14 cellular contexts compared by ENCODE assay signal in the genomic region with DNA sequence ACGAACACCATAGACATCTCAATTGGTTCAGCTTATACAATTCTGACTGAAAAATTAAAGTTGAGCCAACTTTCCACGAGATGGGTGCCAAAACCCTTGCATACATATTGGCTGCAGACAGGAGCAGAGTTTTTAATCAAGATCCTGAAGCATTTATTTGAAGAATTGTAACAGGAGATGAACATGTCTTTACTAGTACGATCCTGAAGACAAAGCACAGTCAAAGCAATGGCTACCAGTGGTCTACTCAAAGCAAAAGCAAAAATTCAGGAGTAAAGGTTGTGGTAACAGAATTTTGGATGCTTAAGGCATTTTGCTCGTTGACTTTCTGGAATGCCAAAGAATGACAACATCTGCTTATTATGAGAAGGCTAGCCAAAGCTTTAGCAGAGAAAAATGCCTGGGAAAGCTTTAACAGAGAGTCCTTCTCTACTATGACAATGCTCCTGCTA. TPM values are rescaled to one million over a fixed set of nuclear protein-coding genes. Genes with fewer than 3 reads are reported as not detected.
DNase-seq lines count a peak whose midpoint lies in the region; ATAC-seq and TF ChIP-seq lines count a peak whose summit lies in the region.
"Had no signal": no experiment of that assay in that cellular context is flagged by ENCODE, and none has a peak within 500 bp of the region (broad histone marks: within the 10 kb centered on the region; RNA-seq: fewer than 3 reads in every experiment).

No MANE protein-coding gene starts in this region.

- no peaks in the 10 kb centered on the region for H3K27me3 Mint-ChIP-seq in activated naive CD8-positive, alpha-beta T cell
- H3K27me3 Mint-ChIP-seq in activated naive CD8-positive, alpha-beta T cell treated with anti-CD3 and anti-CD28 coated beads for 36 hours, result no peaks in the 10 kb centered on the region

- no peaks in the 10 kb centered on the region for H3K4me1 ChIP-seq in fibroblast of lung (ENCODE audit: control insufficient read depth, extremely low read depth, insufficient read depth, low read length)
- peaks cover 47% of the 10 kb centered on the region for H3K4me1 ChIP-seq in muscle layer of colon (ENCODE audit: insufficient read depth, low read length)
- H3K4me1 ChIP-seq in aorta (ENCODE audit: control insufficient read depth in 1 of 2, insufficient read depth in 2 of 2, low read length in 2 of 2), result no peaks in the 10 kb centered on the region

- no peaks in the 10 kb centered on the region for H4K20me1 ChIP-seq in fibroblast of lung (ENCODE audit: control insufficient read depth, extremely low read depth, insufficient read depth, low read length)

- H3K27ac ChIP-seq in fibroblast of lung (ENCODE audit: insufficient read depth, low read length), result no peak overlapping the region
- H3K27ac ChIP-seq in muscle layer of colon (ENCODE audit: low read depth, low read length), result peak overlapping the region; percentile 26
- peak overlapping the region; percentile 51 to 82 for H3K27ac ChIP-seq in aorta (ENCODE audit: low read depth in 1 of 2, low read length in 2 of 2)
- H3K27ac ChIP-seq: Peyer's patch, VCaP had no signal

- H3K4me3 ChIP-seq in fibroblast of lung (replicated peaks in 1 of 4; ENCODE audit: control extremely low read depth in 1 of 4, insufficient read depth in 1 of 4, low read depth in 3 of 4, low read length in 4 of 4) (peak overlapping the region in 1 of 4 experiments; percentile 34), muscle layer of colon (ENCODE audit: low read depth in 1 of 2, low read length in 2 of 2) (peak overlapping the region in 1 of 2 donors; percentile 2), aorta (ENCODE audit: low read length in 2 of 2) (peak overlapping the region in 1 of 2 donors; percentile 18)
- H3K4me3 ChIP-seq: Peyer's patch, stomach had no signal

- ATAC-seq in aorta (ENCODE audit: low FRiP score) (peak; percentile 62), GM19023 (IDR thresholded peaks at IDR 0.05; ENCODE audit: unreplicated experiment) (no peak)

- DNase-seq in activated naive CD8-positive, alpha-beta T cell treated with anti-CD3 and anti-CD28 coated beads for 36 hours, result no peak
- peak; percentile 66 to 87 for DNase-seq in fibroblast of lung (ENCODE audit: low read depth in 2 of 2)
- no peak for DNase-seq in aorta
- no peak for DNase-seq in posterior cingulate gyrus
- no peak for DNase-seq in KG1 (lab: John Stamatoyannopoulos, UW)
- DNase-seq: ACHN, NCI-H2029 treated with DMSO at 0.1 percent for 48 hours, Peyer's patch, stomach had no signal

- TF ChIP-seq CTCF in fibroblast of lung (conservative IDR thresholded peaks at IDR 0.05 in 1 of 2, IDR thresholded peaks at IDR 0.05 in 1 of 2; ENCODE audit: low read depth in 1 of 2, low read length in 2 of 2), result no peak

- peak overlapping the region; percentile 7 for H3K27ac Mint-ChIP-seq in activated naive CD8-positive, alpha-beta T cell
- H3K27ac Mint-ChIP-seq in activated naive CD8-positive, alpha-beta T cell treated with anti-CD3 and anti-CD28 coated beads for 36 hours, result no peak overlapping the region
- H3K27ac Mint-ChIP-seq: activated T-helper 2 cell treated with anti-CD3 and anti-CD28 coated beads, Interferon-gamma antibody, Interleukin-2, Interleukin-4, amounts not matched to agents 10 μg/mL and 5 μg/mL and 100 μg/mL, durations not matched to agents 14 hours and 24 hours and 36 hours had no signal

- H3K4me1 Mint-ChIP-seq in activated naive CD8-positive, alpha-beta T cell (ENCODE audit: low read depth), result peaks cover 45% of the 10 kb centered on the region
- peaks cover 42% of the 10 kb centered on the region for H3K4me1 Mint-ChIP-seq in activated naive CD8-positive, alpha-beta T cell treated with anti-CD3 and anti-CD28 coated beads for 36 hours

- H3K9ac ChIP-seq in fibroblast of lung (ENCODE audit: insufficient read depth, low read length) (no peak overlapping the region), muscle layer of colon (ENCODE audit: low read length) (no peak overlapping the region)

- H3K9me3 Mint-ChIP-seq in activated naive CD8-positive, alpha-beta T cell (ENCODE audit: low read depth), result peaks cover 5% of the 10 kb centered on the region
- peaks cover 12% of the 10 kb centered on the region for H3K9me3 Mint-ChIP-seq in activated naive CD8-positive, alpha-beta T cell treated with anti-CD3 and anti-CD28 coated beads for 36 hours

- 3 to 6% methylated on average over 4 of the region's 4 CpGs for WGBS in aorta, 2 donors

- H3K36me3 Mint-ChIP-seq in activated naive CD8-positive, alpha-beta T cell, result peaks cover 4% of the 10 kb centered on the region
- peaks cover 46% of the 10 kb centered on the region for H3K36me3 Mint-ChIP-seq in activated naive CD8-positive, alpha-beta T cell treated with anti-CD3 and anti-CD28 coated beads for 36 hours

- H3K9me3 ChIP-seq in fibroblast of lung (ENCODE audit: control insufficient read depth, insufficient read depth, low read depth, low read length) (no peaks in the 10 kb centered on the region), muscle layer of colon (ENCODE audit: low read length) (no peaks in the 10 kb centered on the region), aorta (ENCODE audit: control insufficient read depth, low read length) (no peaks in the 10 kb centered on the region)
- H3K9me3 ChIP-seq: Peyer's patch, stomach had no signal

- H3K4me2 ChIP-seq in fibroblast of lung (ENCODE audit: extremely low read depth, insufficient read depth, low read length), result peak overlapping the region; percentile 13

- H3K36me3 ChIP-seq in fibroblast of lung (ENCODE audit: control insufficient read depth, insufficient read depth, low read length) (no peaks in the 10 kb centered on the region), muscle layer of colon (ENCODE audit: insufficient read depth, low read length) (no peaks in the 10 kb centered on the region), aorta (ENCODE audit: control insufficient read depth in 1 of 2, insufficient read depth in 2 of 2, low read length in 1 of 2) (no peaks in the 10 kb centered on the region)
- H3K36me3 ChIP-seq: Peyer's patch, stomach had no signal

- no peak overlapping the region for H2AFZ ChIP-seq in fibroblast of lung (ENCODE audit: low read length)

- no peak overlapping the region for H3K4me3 Mint-ChIP-seq in activated naive CD8-positive, alpha-beta T cell
- H3K4me3 Mint-ChIP-seq in activated naive CD8-positive, alpha-beta T cell treated with anti-CD3 and anti-CD28 coated beads for 36 hours, result no peak overlapping the region

- intact Hi-C loops in aorta (cut with DNase I), result loop anchor here in 1 of 2 donors (2.0 kb wide), 1 partner anchor 20 kb away; the partner anchor contains the start of gene ZDHHC17
- intact Hi-C loops in posterior cingulate gyrus (cut with DNase I), result no loop called here

- H3K27me3 ChIP-seq in fibroblast of lung (ENCODE audit: control insufficient read depth, insufficient read depth, low read length), result no peaks in the 10 kb centered on the region
- no peaks in the 10 kb centered on the region for H3K27me3 ChIP-seq in muscle layer of colon (ENCODE audit: control insufficient read depth in 1 of 2, insufficient read depth in 2 of 2, low read length in 2 of 2)
- H3K27me3 ChIP-seq in aorta (ENCODE audit: control insufficient read depth in 1 of 2, insufficient read depth in 2 of 2, low read length in 1 of 2), result no peaks in the 10 kb centered on the region
- H3K27me3 ChIP-seq: Peyer's patch, stomach had no signal

- peaks cover 26% of the 10 kb centered on the region for H3K79me2 ChIP-seq in fibroblast of lung (ENCODE audit: control insufficient read depth, insufficient read depth, low read length)

RNA-seq across cellular contexts. Expression of gene ZDHHC17, which starts 20.7 kb away (rescaled TPM):
- 10 to 100 TPM; 17.2 to 19.2 TPM for total RNA-seq in activated naive CD8-positive, alpha-beta T cell treated with anti-CD3 and anti-CD28 coated beads for 36 hours
- 140 and 141 TPM in 2 replicates for total RNA-seq in fibroblast of lung
- 15.6 and 30.5 TPM in 2 replicates for polyA plus RNA-seq in fibroblast of lung
- 9.9 and 16.9 TPM in 2 replicates for polyA plus RNA-seq in fibroblast of lung (2012)
- 3.0 and 33.7 TPM in 2 replicates for polyA minus RNA-seq in fibroblast of lung (ENCODE audit: low replicate concordance)
- 10 to 100 TPM; 47.1 to 52.2 TPM for total RNA-seq in aorta
- 10 to 100 TPM in 1 of 2 donors, 1 to 10 TPM in 1; 5.4 to 23.1 TPM for polyA plus RNA-seq in aorta

Comparison
In these comparisons a context has a peak if more than half of its experiments do, and no peak if none do; other contexts are left out.
1. DNase-seq: peak in fibroblast of lung (2 of 2); none in activated naive CD8-positive, alpha-beta T cell treated with anti-CD3 and anti-CD28 coated beads for 36 hours (single experiment), aorta (0 of 2), posterior cingulate gyrus (0 of 10) and KG1 (single experiment).